In genomic region chr7:30831936-30832335, GRCh38 we compare ENCODE assay signal across 32 cellular contexts.
"Had no signal": no experiment of that assay in that cellular context is flagged by ENCODE, and none has a peak within 500 bp of the region (broad histone marks: within the 10 kb centered on the region; RNA-seq: fewer than 3 reads in every experiment).

No MANE protein-coding gene starts in this region.

- H3K4me1 Mint-ChIP-seq: activated B cell treated with CpG ODN at 0.5 μM for 24 hours; activated naive CD8-positive, alpha-beta T cell treated with anti-CD3 and anti-CD28 coated beads, Interleukin-2, amount 10 ng/mL, durations not matched to agents 7 days and 5 days; brain; T-helper 17 cell had no signal

- H3K4me3 Mint-ChIP-seq: activated B cell treated with CpG ODN at 0.5 μM for 24 hours; activated CD8-positive, alpha-beta T cell treated with anti-CD3 and anti-CD28 coated beads for 36 hours; activated naive CD4-positive, alpha-beta T cell treated with anti-CD3 and anti-CD28 coated beads, Interleukin-2, amount 10 ng/mL, durations not matched to agents 7 days and 5 days; activated naive CD8-positive, alpha-beta T cell treated with anti-CD3 and anti-CD28 coated beads, Interleukin-2, amount 10 ng/mL, durations not matched to agents 7 days and 5 days; activated T-cell treated with anti-CD3 and anti-CD28 coated beads, Interleukin-2, amount 50 U/mL, for 24 hours; activated T-cell treated with anti-CD3 and anti-CD28 coated beads, Interleukin-2, amount 50 U/mL, for 72 hours; brain; dendritic cell treated with granulocyte-macrophage colony-stimulating factor and Interleukin-4, amounts not matched to agents 40 ng/mL and 50 ng/mL, for 4 days; endodermal cell; T-helper 17 cell; T-helper 2 cell treated with Interferon-gamma antibody and Interleukin-4, amounts not matched to agents 5 μg/mL and 100 μg/mL, for 36 hours had no signal

- H3K27me3 Mint-ChIP-seq: activated B cell treated with CpG ODN at 0.5 μM for 24 hours; activated CD8-positive, alpha-beta T cell treated with anti-CD3 and anti-CD28 coated beads for 36 hours; activated naive CD4-positive, alpha-beta T cell treated with anti-CD3 and anti-CD28 coated beads, Interleukin-2, amount 10 ng/mL, durations not matched to agents 7 days and 5 days; activated naive CD8-positive, alpha-beta T cell treated with anti-CD3 and anti-CD28 coated beads, Interleukin-2, amount 10 ng/mL, durations not matched to agents 7 days and 5 days; activated T-cell treated with anti-CD3 and anti-CD28 coated beads, Interleukin-2, amount 50 U/mL, for 24 hours; brain; dendritic cell treated with granulocyte-macrophage colony-stimulating factor and Interleukin-4, amounts not matched to agents 40 ng/mL and 50 ng/mL, for 4 days had no signal

- H3K27ac Mint-ChIP-seq: activated B cell treated with CpG ODN at 0.5 μM for 24 hours; activated CD8-positive, alpha-beta T cell treated with anti-CD3 and anti-CD28 coated beads for 36 hours; activated naive CD4-positive, alpha-beta T cell treated with anti-CD3 and anti-CD28 coated beads, Interleukin-2, amount 10 ng/mL, durations not matched to agents 7 days and 5 days; activated naive CD4-positive, alpha-beta T cell treated with anti-CD3 and anti-CD28 coated beads, Interleukin-2, amount 50 U/mL, for 72 hours; activated naive CD8-positive, alpha-beta T cell treated with anti-CD3 and anti-CD28 coated beads, Interleukin-2, amount 10 ng/mL, durations not matched to agents 7 days and 5 days; activated T-cell treated with anti-CD3 and anti-CD28 coated beads, Interleukin-2, amount 50 U/mL, for 24 hours; activated T-cell treated with anti-CD3 and anti-CD28 coated beads, Interleukin-2, amount 50 U/mL, for 72 hours; brain; dendritic cell treated with granulocyte-macrophage colony-stimulating factor and Interleukin-4, amounts not matched to agents 40 ng/mL and 50 ng/mL, for 4 days; endodermal cell; T-helper 17 cell; T-helper 2 cell treated with Interferon-gamma antibody and Interleukin-4, amounts not matched to agents 5 μg/mL and 100 μg/mL, for 36 hours had no signal

- ATAC-seq: activated CD4-positive, CD25-positive, alpha-beta regulatory T cell treated with anti-CD3 and anti-CD28 coated beads, Interleukin-2, amount 50 U/mL, for 24 hours; activated CD8-positive, alpha-beta T cell treated with anti-CD3 and anti-CD28 coated beads for 36 hours; activated naive CD4-positive, alpha-beta T cell treated with anti-CD3 and anti-CD28 coated beads, Interleukin-2, amount 50 U/mL, for 72 hours; activated T-cell treated with anti-CD3 and anti-CD28 coated beads, Interleukin-2, amount 50 U/mL, for 72 hours; esophagus mucosa; foreskin keratinocyte; gastrocnemius medialis; T-helper 17 cell had no signal

- H3K36me3 Mint-ChIP-seq: activated naive CD4-positive, alpha-beta T cell treated with anti-CD3 and anti-CD28 coated beads, Interleukin-2, amount 10 ng/mL, durations not matched to agents 7 days and 5 days had no signal

- DNase-seq: activated B cell treated with CpG ODN at 0.5 μM for 24 hours; activated CD4-positive, alpha-beta T cell treated with anti-CD3 and anti-CD28 coated beads for 48 hours; activated CD4-positive, alpha-beta T cell treated with anti-CD3 and anti-CD28 coated beads, Interleukin-2, amount 50 U/mL, for 1 hour; activated CD4-positive, alpha-beta T cell treated with anti-CD3 and anti-CD28 coated beads, Interleukin-2, amount 50 U/mL, for 48 hours; activated CD8-positive, alpha-beta memory T cell treated with anti-CD3 and anti-CD28 coated beads for 24 hours; activated CD8-positive, alpha-beta memory T cell treated with anti-CD3 and anti-CD28 coated beads, Interleukin-2, amount 50 U/mL, for 48 hours; activated CD8-positive, alpha-beta T cell treated with anti-CD3 and anti-CD28 coated beads for 36 hours; activated gamma-delta T cell; activated naive CD4-positive, alpha-beta T cell; activated naive CD4-positive, alpha-beta T cell treated with anti-CD3 and anti-CD28 coated beads, Interleukin-2, amount 10 ng/mL, durations not matched to agents 7 days and 5 days; activated naive CD8-positive, alpha-beta T cell treated with anti-CD3 and anti-CD28 coated beads, Interleukin-2, amount 10 ng/mL, durations not matched to agents 7 days and 5 days; activated T-cell treated with anti-CD3 and anti-CD28 coated beads for 4 hours; activated T-cell treated with anti-CD3 and anti-CD28 coated beads, Interleukin-2, amount 50 U/mL, for 24 hours; activated T-cell treated with anti-CD3 and anti-CD28 coated beads, Interleukin-2, amount 50 U/mL, for 72 hours; central memory CD4-positive, alpha-beta T cell; cerebellar nuclear complex; colonic mucosa; dorsolateral prefrontal cortex; effector memory CD4-positive, alpha-beta T cell; endodermal cell; foreskin keratinocyte; gastrocnemius medialis; T-helper 1 cell; T-helper 17 cell; T1000; WERI-Rb-1 had no signal
